In genomic region chrX:107537815-107538214, GRCh38 we compare ENCODE assay signal across 8 cellular contexts.
DNase-seq lines count a peak whose midpoint lies in the region; ATAC-seq and TF ChIP-seq lines count a peak whose summit lies in the region.

No MANE protein-coding gene starts in this region.

- H3K36me3 ChIP-seq in GM23248 (ENCODE audit: low read depth) (no peaks in the 10 kb centered on the region), transverse colon (no peaks in the 10 kb centered on the region)

- no peaks in the 10 kb centered on the region for H3K36me3 Mint-ChIP-seq in CD14-positive monocyte
- no peaks in the 10 kb centered on the region for H3K36me3 Mint-ChIP-seq in activated naive CD8-positive, alpha-beta T cell treated with anti-CD3 and anti-CD28 coated beads, Interleukin-2, amount 50 U/mL, for 24 hours (ENCODE audit: low read depth)

- H3K27ac ChIP-seq in GM23248 (no peak overlapping the region), transverse colon (no peak overlapping the region)

- peaks cover 0 to 14% (median 2%) of the 10 kb centered on the region in 3 donors for H3K27me3 Mint-ChIP-seq in CD14-positive monocyte (ENCODE audit: low read depth in 3 of 3)
- H3K27me3 Mint-ChIP-seq in activated naive CD8-positive, alpha-beta T cell treated with anti-CD3 and anti-CD28 coated beads, Interleukin-2, amount 50 U/mL, for 24 hours, result peaks cover 8% of the 10 kb centered on the region

- no peaks in the 10 kb centered on the region for H3K79me2 ChIP-seq in GM23248 (ENCODE audit: insufficient read depth)

- 21 to 28% methylated on average over 6 of the region's 6 CpGs for WGBS in GM23248 (ENCODE audit: low coverage in 1 of 2, low lambda C conversion rate in 2 of 2, missing lambda C conversion rate in 2 of 2), 2 experiments
- 50% methylated on average over 6 of the region's 6 CpGs; no CpG with 5 or more reads in 1 of the 2 donors for WGBS in transverse colon (ENCODE audit: low coverage in 1 of 2), 2 donors

- H2AFZ ChIP-seq in GM23248, result no peak overlapping the region

- no peak for TF ChIP-seq EP300 in transverse colon (IDR thresholded peaks at IDR 0.05; ENCODE audit: low read depth)

- H3K27ac Mint-ChIP-seq in CD14-positive monocyte, result no peak overlapping the region
- H3K27ac Mint-ChIP-seq in activated naive CD8-positive, alpha-beta T cell treated with anti-CD3 and anti-CD28 coated beads, Interleukin-2, amount 50 U/mL, for 24 hours, result no peak overlapping the region

- TF ChIP-seq POLR2A in transverse colon (IDR thresholded peaks at IDR 0.05), result no peak

- H3K4me3 ChIP-seq in GM23248, result no peak overlapping the region
- H3K4me3 ChIP-seq in transverse colon, result no peak overlapping the region

- H3K4me3 Mint-ChIP-seq in CD14-positive monocyte, result no peak overlapping the region
- no peak overlapping the region for H3K4me3 Mint-ChIP-seq in activated naive CD8-positive, alpha-beta T cell treated with anti-CD3 and anti-CD28 coated beads, Interleukin-2, amount 50 U/mL, for 24 hours

- peak; percentile 17 for TF ChIP-seq CTCF in CD14-positive monocyte (IDR thresholded peaks at IDR 0.05)
- TF ChIP-seq CTCF in transverse colon (IDR thresholded peaks at IDR 0.05), result peak in 4 of 5 experiments; percentile 8 to 18 (median 14)

- intact Hi-C loops in CD14-positive monocyte (cut with micrococcal nuclease) (loop anchor here in 1 of 2 donors (5.0 kb wide), 1 partner anchor 239 kb away; the partner anchor contains the start of genes NCBP2L and TSC22D3), transverse colon (cut with DNase I; ENCODE audit: low total_unique reads) (no loop called here)

- in situ Hi-C loops in GM23248 (cut with MboI), result loop anchor here (10.0 kb wide), 1 partner anchor 187 kb away; no protein-coding TSS in a partner anchor
- in situ Hi-C loops in transverse colon (cut with MboI; ENCODE audit: low pct_ligation_motif_present in 1 of 4, low pct_unique_long_range_greater_than_20kb in 1 of 4, low sequenced_read_pairs in 3 of 4), result no loop called here

- DNase-seq in CD14-positive monocyte (ENCODE audit: low spot score) (no peak), GM23248 (peak; percentile 62), NOMO-1 treated with DMSO at 0.1 percent for 48 hours (lab: John Stamatoyannopoulos, UW; ENCODE audit: unreplicated experiment) (peak; percentile 6), iris pigment epithelial cell (ENCODE audit: low read depth) (peak; percentile 51), transverse colon (no peak)
- DNase-seq in activated naive CD8-positive, alpha-beta T cell treated with anti-CD3 and anti-CD28 coated beads, Interleukin-2, amount 50 U/mL, for 24 hours, result peak; percentile 27

- peak; percentile 61 for ATAC-seq in activated naive CD8-positive, alpha-beta T cell treated with anti-CD3 and anti-CD28 coated beads, Interleukin-2, amount 50 U/mL, for 24 hours
- ATAC-seq in GM21515 (IDR thresholded peaks at IDR 0.05; ENCODE audit: unreplicated experiment) (no peak), HG03025 (IDR thresholded peaks at IDR 0.05; ENCODE audit: low FRiP score, unreplicated experiment) (no peak)

- H3K9me3 Mint-ChIP-seq in CD14-positive monocyte, result no peaks in the 10 kb centered on the region
- no peaks in the 10 kb centered on the region for H3K9me3 Mint-ChIP-seq in activated naive CD8-positive, alpha-beta T cell treated with anti-CD3 and anti-CD28 coated beads, Interleukin-2, amount 50 U/mL, for 24 hours

- H3K9me3 ChIP-seq in GM23248 (ENCODE audit: low read depth) (no peaks in the 10 kb centered on the region), transverse colon (no peaks in the 10 kb centered on the region)

- no peaks in the 10 kb centered on the region for H3F3A ChIP-seq in GM23248 (ENCODE audit: insufficient read depth)

- H3K4me1 ChIP-seq in GM23248 (ENCODE audit: insufficient read depth), result no peaks in the 10 kb centered on the region
- no peaks in the 10 kb centered on the region for H3K4me1 ChIP-seq in transverse colon

- H3K4me2 ChIP-seq in GM23248 (ENCODE audit: unreplicated experiment), result no peak overlapping the region

- no peaks in the 10 kb centered on the region for H3K4me1 Mint-ChIP-seq in CD14-positive monocyte
- H3K4me1 Mint-ChIP-seq in activated naive CD8-positive, alpha-beta T cell treated with anti-CD3 and anti-CD28 coated beads, Interleukin-2, amount 50 U/mL, for 24 hours, result no peaks in the 10 kb centered on the region

- no peaks in the 10 kb centered on the region for H3K9me2 ChIP-seq in GM23248 (ENCODE audit: insufficient read depth)

- H3K27me3 ChIP-seq in GM23248 (replicated peaks; ENCODE audit: insufficient read depth) (no peaks in the 10 kb centered on the region), transverse colon (no peaks in the 10 kb centered on the region)

- H3K9ac ChIP-seq in GM23248, result no peak overlapping the region

- H4K20me1 ChIP-seq in GM23248 (ENCODE audit: insufficient read depth), result no peaks in the 10 kb centered on the region

Comparison
In these comparisons a context has a peak if more than half of its experiments do, and no peak if none do; other contexts are left out.
1. DNase-seq: peak in GM23248 (single experiment), NOMO-1 treated with DMSO at 0.1 percent for 48 hours (single experiment), activated naive CD8-positive, alpha-beta T cell treated with anti-CD3 and anti-CD28 coated beads, Interleukin-2, amount 50 U/mL, for 24 hours (single experiment) and iris pigment epithelial cell (single experiment); none in CD14-positive monocyte (single experiment) and transverse colon (single experiment).